ENCODE assay signal across 23 cellular contexts in the genomic region with DNA sequence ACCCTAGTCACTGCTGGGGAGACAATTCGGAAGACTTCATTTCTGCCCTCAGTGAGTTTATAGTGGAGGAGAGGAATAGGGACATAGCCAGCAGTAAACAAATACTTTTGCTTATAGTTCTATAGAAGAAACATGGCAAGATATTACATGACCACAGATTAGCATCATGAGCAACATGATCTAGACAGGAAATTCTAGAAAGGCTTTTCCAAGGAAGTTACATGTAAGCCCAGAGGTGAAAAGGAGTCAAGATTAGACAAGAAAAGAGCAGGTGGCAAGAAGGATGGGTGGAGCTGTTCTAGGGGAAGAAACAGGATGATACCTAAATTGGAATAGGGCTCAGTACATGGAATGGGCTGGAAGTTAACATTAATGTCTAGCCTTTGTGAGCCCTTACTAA.
DNase-seq lines count a peak whose midpoint lies in the region; ATAC-seq and TF ChIP-seq lines count a peak whose summit lies in the region.
"Had no signal": no experiment of that assay in that cellular context is flagged by ENCODE, and none has a peak within 500 bp of the region (broad histone marks: within the 10 kb centered on the region; RNA-seq: fewer than 3 reads in every experiment).

No MANE protein-coding gene starts in this region.

- no peaks in the 10 kb centered on the region for H3K36me3 ChIP-seq in RWPE2 (ENCODE audit: low read depth)
- no peaks in the 10 kb centered on the region for H3K36me3 ChIP-seq in HAP-1 (replicated peaks)
- H3K36me3 ChIP-seq in naive thymus-derived CD4-positive, alpha-beta T cell (ENCODE audit: control insufficient read depth in 2 of 3, insufficient read depth in 3 of 3, low read length in 3 of 3), result no peaks in the 10 kb centered on the region
- H3K36me3 ChIP-seq: BE2C; BLaER1 treated with 17β-estradiol and CSF1 and Interleukin-3, amounts not matched to agents 10 nM and 100 nM had no signal

- H3K27me3 ChIP-seq in RWPE2 (ENCODE audit: insufficient read depth, poor library complexity, severe bottlenecking) (no peaks in the 10 kb centered on the region), foreskin keratinocyte (no peaks in the 10 kb centered on the region), HAP-1 (ENCODE audit: low read depth) (no peaks in the 10 kb centered on the region)
- H3K27me3 ChIP-seq in naive thymus-derived CD4-positive, alpha-beta T cell (ENCODE audit: control insufficient read depth in 2 of 2, insufficient read depth in 2 of 2, low read length in 2 of 2), result no peaks in the 10 kb centered on the region
- H3K27me3 ChIP-seq: BE2C; BLaER1 treated with 17β-estradiol and CSF1 and Interleukin-3, amounts not matched to agents 10 nM and 100 nM had no signal

- no peak for TF ChIP-seq CTCF in RWPE2 (IDR thresholded peaks at IDR 0.05; ENCODE audit: poor library complexity, severe bottlenecking)
- TF ChIP-seq CTCF in epithelial cell of esophagus (IDR thresholded peaks at IDR 0.05; ENCODE audit: insufficient read depth, low read depth, low read length, missing control alignments), result no peak
- no peak for TF ChIP-seq CTCF in foreskin keratinocyte (conservative IDR thresholded peaks at IDR 0.05)

- CTCF ChIA-PET in naive thymus-derived CD4-positive, alpha-beta T cell (lab: Charles Lee), result no interaction called here

- H3K4me1 ChIP-seq in RWPE2 (ENCODE audit: insufficient read depth, poor library complexity, severe bottlenecking), result peaks cover 5% of the 10 kb centered on the region
- peaks cover 7% of the 10 kb centered on the region for H3K4me1 ChIP-seq in foreskin keratinocyte
- no peaks in the 10 kb centered on the region for H3K4me1 ChIP-seq in HAP-1
- H3K4me1 ChIP-seq in naive thymus-derived CD4-positive, alpha-beta T cell (ENCODE audit: control insufficient read depth in 2 of 2, insufficient read depth in 2 of 2, low read length in 2 of 2), result no peaks in the 10 kb centered on the region
- H3K4me1 ChIP-seq: BE2C had no signal

- peaks cover 0 to 7% (median 0%) of the 10 kb centered on the region in 5 donors for H3K27me3 Mint-ChIP-seq in naive thymus-derived CD4-positive, alpha-beta T cell
- H3K27me3 Mint-ChIP-seq: CD4-positive, alpha-beta T cell; CD8-positive, alpha-beta memory T cell had no signal

- H3K9me3 Mint-ChIP-seq in naive thymus-derived CD4-positive, alpha-beta T cell, result peaks cover 0 to 7% (median 0%) of the 10 kb centered on the region in 11 donors
- H3K9me3 Mint-ChIP-seq: CD4-positive, alpha-beta T cell had no signal

- peaks cover 0 to 6% (median 0%) of the 10 kb centered on the region in 7 donors for H3K4me1 Mint-ChIP-seq in naive thymus-derived CD4-positive, alpha-beta T cell
- H3K4me1 Mint-ChIP-seq: CD14-positive monocyte; CD8-positive, alpha-beta memory T cell had no signal

- H3K9me3 ChIP-seq in RWPE2 (ENCODE audit: severe bottlenecking) (no peaks in the 10 kb centered on the region), HAP-1 (no peaks in the 10 kb centered on the region)
- H3K9me3 ChIP-seq in naive thymus-derived CD4-positive, alpha-beta T cell (ENCODE audit: control insufficient read depth in 2 of 3, low read length in 3 of 3), result no peaks in the 10 kb centered on the region
- H3K9me3 ChIP-seq: A549, BE2C had no signal

- H3K27ac Mint-ChIP-seq in naive thymus-derived CD4-positive, alpha-beta T cell, result no peak overlapping the region
- H3K27ac Mint-ChIP-seq: CD4-positive, alpha-beta T cell; CD8-positive, alpha-beta memory T cell had no signal

- 0 out of 3 replicates have a peak, but pooled peaks have one; percentile 17 for ATAC-seq in RWPE2 (ENCODE audit: low read depth)
- ATAC-seq in foreskin keratinocyte, result peak; percentile 21
- ATAC-seq in naive thymus-derived CD4-positive, alpha-beta T cell, result no peak
- no peak for ATAC-seq in HG03460 (IDR thresholded peaks at IDR 0.05; ENCODE audit: unreplicated experiment)
- ATAC-seq: A549, GM12878, HCT116 had no signal

- H3K4me3 Mint-ChIP-seq in naive thymus-derived CD4-positive, alpha-beta T cell, result no peak overlapping the region
- H3K4me3 Mint-ChIP-seq: CD14-positive monocyte; CD4-positive, alpha-beta T cell; CD8-positive, alpha-beta memory T cell had no signal

- no peaks in the 10 kb centered on the region for H3K36me3 Mint-ChIP-seq in naive thymus-derived CD4-positive, alpha-beta T cell
- H3K36me3 Mint-ChIP-seq: CD14-positive monocyte; CD8-positive, alpha-beta memory T cell had no signal

- POLR2A ChIA-PET in naive thymus-derived CD4-positive, alpha-beta T cell (lab: Charles Lee), result interaction anchor here (0.7 kb wide), 1 partner anchor 1287 kb away, joined by 3 read pairs; no protein-coding TSS in a partner anchor

- in situ Hi-C loops in HAP-1 (cut with MboI; ENCODE audit: low sequenced_read_pairs), result no loop called here

- intact Hi-C loops in naive thymus-derived CD4-positive, alpha-beta T cell (cut with micrococcal nuclease), result no loop called here

- DNase-seq in RWPE2 (ENCODE audit: low spot score) (no peak), epithelial cell of esophagus (ENCODE audit: low read depth) (peak; percentile 52), foreskin keratinocyte (peak; percentile 30 to 45), HAP-1 (ENCODE audit: low spot score in 2 of 2) (no peak), NCI-H1436 treated with DMSO at 0.1 percent for 48 hours (lab: John Stamatoyannopoulos, UW) (no peak)
- DNase-seq in naive thymus-derived CD4-positive, alpha-beta T cell, result no peak
- DNase-seq: 8988T; ACHN; AML-193; BE2C; CD4-positive, alpha-beta T cell; CD8-positive, alpha-beta memory T cell; DMS 273 treated with DMSO at 0.1 percent for 48 hours; DMS79; GDM1; H7 had no signal

- H3K4me3 ChIP-seq in RWPE2 (ENCODE audit: severe bottlenecking) (no peak overlapping the region), epithelial cell of esophagus (ENCODE audit: low read length) (no peak overlapping the region), HAP-1 (no peak overlapping the region)
- H3K4me3 ChIP-seq in naive thymus-derived CD4-positive, alpha-beta T cell (ENCODE audit: low read length), result no peak overlapping the region
- H3K4me3 ChIP-seq: A549; BLaER1 treated with 17β-estradiol and CSF1 and Interleukin-3, amounts not matched to agents 10 nM and 100 nM; GM12878; GM23248 had no signal

- H3K27ac ChIP-seq in RWPE2 (ENCODE audit: poor library complexity, severe bottlenecking) (no peak overlapping the region), foreskin keratinocyte (no peak overlapping the region)
- no peak overlapping the region for H3K27ac ChIP-seq in naive thymus-derived CD4-positive, alpha-beta T cell (ENCODE audit: low read depth, low read length)
- H3K27ac ChIP-seq: BLaER1 treated with 17β-estradiol and CSF1 and Interleukin-3, amounts not matched to agents 10 nM and 100 nM; GM23248 had no signal

Comparison
In these comparisons a context has a peak if more than half of its experiments do, and no peak if none do; other contexts are left out.
1. ATAC-seq: peak in RWPE2 (single experiment) and foreskin keratinocyte (single experiment); none in naive thymus-derived CD4-positive, alpha-beta T cell (single experiment) and HG03460 (single experiment).
2. DNase-seq: peak in epithelial cell of esophagus (single experiment) and foreskin keratinocyte (2 of 2); none in RWPE2 (single experiment), HAP-1 (0 of 2), naive thymus-derived CD4-positive, alpha-beta T cell (0 of 9) and NCI-H1436 treated with DMSO at 0.1 percent for 48 hours (single experiment).